Comparison of ENCODE assay signal across 9 cellular contexts in the genomic region with DNA sequence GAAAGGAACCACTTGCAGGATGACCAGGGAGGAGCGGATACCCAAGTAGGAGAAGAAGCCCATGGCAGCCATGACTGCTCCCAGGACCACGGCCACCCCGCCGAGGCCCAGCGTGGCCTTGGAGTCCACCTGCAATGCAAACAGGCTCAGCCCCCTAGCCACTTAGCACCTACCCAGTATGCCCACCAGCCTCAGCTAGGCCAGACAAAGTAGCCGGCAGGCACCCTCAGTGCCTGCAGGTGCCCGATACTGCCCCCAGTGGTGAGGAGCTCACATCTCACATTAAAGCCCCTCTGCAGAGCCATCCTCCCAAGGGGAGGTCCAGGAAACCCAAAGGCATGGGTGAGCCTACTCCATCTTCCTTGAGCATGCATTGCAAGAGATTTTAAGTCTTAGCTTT. TPM values are rescaled to one million over a fixed set of nuclear protein-coding genes. Genes with fewer than 3 reads are reported as not detected.
DNase-seq lines count a peak whose midpoint lies in the region; ATAC-seq and TF ChIP-seq lines count a peak whose summit lies in the region.
"Had no signal": no experiment of that assay in that cellular context is flagged by ENCODE, and none has a peak within 500 bp of the region (broad histone marks: within the 10 kb centered on the region; RNA-seq: fewer than 3 reads in every experiment).

No MANE protein-coding gene starts in this region.

- H3K27ac Mint-ChIP-seq in activated CD8-positive, alpha-beta memory T cell treated with anti-CD3 and anti-CD28 coated beads, Interleukin-2, amount 10 ng/mL, durations not matched to agents 7 days and 5 days: no peak overlapping the region
- H3K27ac Mint-ChIP-seq: T-helper 1 cell treated with Interleukin-12 subunit alpha and Interleukin-12 subunit beta and Interleukin-4 antibody, amounts not matched to agents 30 μg/mL and 1 μg/mL, for 36 hours had no signal

- peak; percentile 55 for TF ChIP-seq CTCF in foreskin fibroblast (IDR thresholded peaks at IDR 0.05; ENCODE audit: low read depth, low read length)

- POLR2A ChIA-PET in HEK293T (lab: Yijun Ruan, JAX): interaction anchor here (1.3 kb wide), 3 partner anchors 31 to 43 kb away, joined by 3 to 5 read pairs (median 4); no protein-coding TSS in a partner anchor

- H3K4me1 Mint-ChIP-seq in activated CD8-positive, alpha-beta memory T cell treated with anti-CD3 and anti-CD28 coated beads, Interleukin-2, amount 10 ng/mL, durations not matched to agents 7 days and 5 days: no peaks in the 10 kb centered on the region

- H3K4me3 Mint-ChIP-seq in activated CD8-positive, alpha-beta memory T cell treated with anti-CD3 and anti-CD28 coated beads, Interleukin-2, amount 10 ng/mL, durations not matched to agents 7 days and 5 days: no peak overlapping the region
- H3K4me3 Mint-ChIP-seq: T-helper 1 cell treated with Interleukin-12 subunit alpha and Interleukin-12 subunit beta and Interleukin-4 antibody, amounts not matched to agents 30 μg/mL and 1 μg/mL, for 36 hours had no signal

- CTCF ChIA-PET in HEK293T (lab: Yijun Ruan, JAX): interaction anchor here (0.5 to 1.9 kb wide), 11 partner anchors 10 to 294 kb away, joined by 3 to 9 read pairs (median 4); no protein-coding TSS in a partner anchor
- CTCF ChIA-PET in activated CD8-positive, alpha-beta memory T cell treated with anti-CD3 and anti-CD28 coated beads, Interleukin-2, amount 10 ng/mL, durations not matched to agents 7 days and 5 days (lab: Charles Lee): interaction anchor here (0.5 to 2.6 kb wide), 27 partner anchors 8 to 493 kb away, joined by 3 to 15 read pairs (median 3); a partner anchor contains a TSS

- no peaks in the 10 kb centered on the region for H3K36me3 Mint-ChIP-seq in activated CD8-positive, alpha-beta memory T cell treated with anti-CD3 and anti-CD28 coated beads, Interleukin-2, amount 10 ng/mL, durations not matched to agents 7 days and 5 days

- no peak overlapping the region for H3K4me3 ChIP-seq in foreskin fibroblast (ENCODE audit: low read depth in 1 of 2, low read length in 2 of 2)

- no peaks in the 10 kb centered on the region for H3K27me3 Mint-ChIP-seq in activated CD8-positive, alpha-beta memory T cell treated with anti-CD3 and anti-CD28 coated beads, Interleukin-2, amount 10 ng/mL, durations not matched to agents 7 days and 5 days

- peak; percentile 77 for ATAC-seq in activated CD8-positive, alpha-beta memory T cell treated with anti-CD3 and anti-CD28 coated beads, Interleukin-2, amount 10 ng/mL, durations not matched to agents 7 days and 5 days

- H3K9me3 Mint-ChIP-seq in activated CD8-positive, alpha-beta memory T cell treated with anti-CD3 and anti-CD28 coated beads, Interleukin-2, amount 10 ng/mL, durations not matched to agents 7 days and 5 days (ENCODE audit: low read depth): no peaks in the 10 kb centered on the region
- H3K9me3 Mint-ChIP-seq: T-helper 1 cell treated with Interleukin-12 subunit alpha and Interleukin-12 subunit beta and Interleukin-4 antibody, amounts not matched to agents 30 μg/mL and 1 μg/mL, for 36 hours had no signal

- intact Hi-C loops in posterior vena cava (cut with DNase I): no loop called here

- DNase-seq in DMS 273 treated with DMSO at 0.1 percent for 48 hours (lab: John Stamatoyannopoulos, UW): peak; percentile 37
- DNase-seq in HEK293T (ENCODE audit: extremely low spot score): peak; percentile 91
- DNase-seq in NOMO-1 treated with DMSO at 0.1 percent for 48 hours (lab: John Stamatoyannopoulos, UW; ENCODE audit: unreplicated experiment): peak; percentile 40
- DNase-seq in activated CD8-positive, alpha-beta memory T cell treated with anti-CD3 and anti-CD28 coated beads, Interleukin-2, amount 10 ng/mL, durations not matched to agents 7 days and 5 days: peak; percentile 62
- peak in 1 of 2 donors; percentile 28 for DNase-seq in foreskin fibroblast
- peak; percentile 30 to 54 for DNase-seq in stimulated activated CD4-positive, alpha-beta T cell treated with anti-CD3 and anti-CD28 coated beads, Interleukin-15, amount 100 ng/mL, for 48 hours (ENCODE audit: low read depth in 2 of 2)
- no peak for DNase-seq in posterior vena cava (ENCODE audit: low spot score)
- no peak for DNase-seq in ureter (ENCODE audit: low spot score)

TF ChIP-seq in HEK293T, 16 proteins besides CTCF, POLR2A, EP300 and RAD21:
- TF ChIP-seq SP1 (IDR thresholded peaks at IDR 0.05): no peak
- TF ChIP-seq FOXM1 (IDR thresholded peaks at IDR 0.05; ENCODE audit: borderline replicate concordance): no peak
- TF ChIP-seq ARNT (IDR thresholded peaks at IDR 0.05): no peak
- no peak for TF ChIP-seq FOXK2 (IDR thresholded peaks at IDR 0.05)
- TF ChIP-seq, protein P1, sequence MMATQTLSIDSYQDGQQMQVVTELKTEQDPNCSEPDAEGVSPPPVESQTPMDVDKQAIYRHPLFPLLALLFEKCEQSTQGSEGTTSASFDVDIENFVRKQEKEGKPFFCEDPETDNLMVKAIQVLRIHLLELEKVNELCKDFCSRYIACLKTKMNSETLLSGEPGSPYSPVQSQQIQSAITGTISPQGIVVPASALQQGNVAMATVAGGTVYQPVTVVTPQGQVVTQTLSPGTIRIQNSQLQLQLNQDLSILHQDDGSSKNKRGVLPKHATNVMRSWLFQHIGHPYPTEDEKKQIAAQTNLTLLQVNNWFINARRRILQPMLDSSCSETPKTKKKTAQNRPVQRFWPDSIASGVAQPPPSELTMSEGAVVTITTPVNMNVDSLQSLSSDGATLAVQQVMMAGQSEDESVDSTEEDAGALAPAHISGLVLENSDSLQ (IDR thresholded peaks at IDR 0.05): no peak
- TF ChIP-seq ZNF384 (IDR thresholded peaks at IDR 0.05): no peak
- TF ChIP-seq HDGF (IDR thresholded peaks at IDR 0.05; ENCODE audit: borderline replicate concordance): no peak
- TF ChIP-seq TARDBP (IDR thresholded peaks at IDR 0.05): no peak
- TF ChIP-seq ELF4 (IDR thresholded peaks at IDR 0.05): no peak
- TF ChIP-seq LEF1 (IDR thresholded peaks at IDR 0.05; ENCODE audit: borderline replicate concordance): no peak
- TF ChIP-seq CTBP1 (IDR thresholded peaks at IDR 0.05; ENCODE audit: borderline replicate concordance): no peak
- TF ChIP-seq SUZ12 (IDR thresholded peaks at IDR 0.05): no peak
- TF ChIP-seq NFRKB (IDR thresholded peaks at IDR 0.05): no peak
- TF ChIP-seq L3MBTL2 (conservative IDR thresholded peaks at IDR 0.05): no peak
- TF ChIP-seq BHLHE40 (IDR thresholded peaks at IDR 0.05; ENCODE audit: borderline replicate concordance): no peak

RNA-seq across cellular contexts. Expression of a gene that starts 6.6 kb away (rescaled TPM):
- not detected for total RNA-seq in activated CD8-positive, alpha-beta memory T cell treated with anti-CD3 and anti-CD28 coated beads, Interleukin-2, amount 10 ng/mL, durations not matched to agents 7 days and 5 days
- under 1 TPM; 0.14 to 0.23 TPM for total RNA-seq in posterior vena cava
- 0.10 TPM for total RNA-seq in ureter

RNA-seq across cellular contexts. Expression of a gene that starts 39.2 kb away (rescaled TPM):
- total RNA-seq in activated CD8-positive, alpha-beta memory T cell treated with anti-CD3 and anti-CD28 coated beads, Interleukin-2, amount 10 ng/mL, durations not matched to agents 7 days and 5 days: 100 to 1,000 TPM in 1 of 2 experiments, 10 to 100 TPM in 1; 97.4 to 102 TPM
- total RNA-seq in posterior vena cava (10 to 100 TPM; 33.9 to 40.2 TPM), ureter (89.4 TPM)

RNA-seq across cellular contexts. Expression of a gene that starts 44.0 kb away (rescaled TPM):
- total RNA-seq in activated CD8-positive, alpha-beta memory T cell treated with anti-CD3 and anti-CD28 coated beads, Interleukin-2, amount 10 ng/mL, durations not matched to agents 7 days and 5 days: 100 to 1,000 TPM in 1 of 2 experiments, 10 to 100 TPM in 1; 92.2 to 101 TPM
- 10 to 100 TPM; 70.6 to 75.1 TPM for total RNA-seq in posterior vena cava
- total RNA-seq in ureter: 131 TPM

RNA-seq across cellular contexts. Expression of a gene that starts 47.5 kb away (rescaled TPM):
- total RNA-seq in activated CD8-positive, alpha-beta memory T cell treated with anti-CD3 and anti-CD28 coated beads, Interleukin-2, amount 10 ng/mL, durations not matched to agents 7 days and 5 days: 10 to 100 TPM; 74.8 to 77.4 TPM
- total RNA-seq in posterior vena cava (10 to 100 TPM; 50.3 to 52.5 TPM), ureter (105 TPM)

Comparison
In these comparisons a context has a peak if more than half of its experiments do, and no peak if none do; other contexts are left out.
1. DNase-seq: peak in DMS 273 treated with DMSO at 0.1 percent for 48 hours (single experiment), HEK293T (single experiment), NOMO-1 treated with DMSO at 0.1 percent for 48 hours (single experiment), activated CD8-positive, alpha-beta memory T cell treated with anti-CD3 and anti-CD28 coated beads, Interleukin-2, amount 10 ng/mL, durations not matched to agents 7 days and 5 days (single experiment) and stimulated activated CD4-positive, alpha-beta T cell treated with anti-CD3 and anti-CD28 coated beads, Interleukin-15, amount 100 ng/mL, for 48 hours (2 of 2); none in posterior vena cava (single experiment) and ureter (single experiment).